ENCODE assay signal across 8 cellular contexts in genomic region chr18:3665780-3666525, GRCh38.
DNase-seq lines count a peak whose midpoint lies in the region; ATAC-seq and FAIRE-seq lines count a peak whose summit lies in the region.

No MANE protein-coding gene starts in this region.

- no peak overlapping the region for H3K14ac ChIP-seq in mesenchymal stem cell (ENCODE audit: low read length in 2 of 2)

- H2BK12ac ChIP-seq in mesenchymal stem cell (ENCODE audit: low read length in 2 of 2) = peak overlapping the region; percentile 0 to 75

- H3K9me3 ChIP-seq in mesenchymal stem cell (ENCODE audit: control insufficient read depth, low read length) = no peaks in the 10 kb centered on the region

- DNase-seq in GDM1 (lab: John Stamatoyannopoulos, UW) (peak; percentile 56), NCI-H774 (lab: John Stamatoyannopoulos, UW) (peak; percentile 79), mesenchymal stem cell (peak; percentile 90)
- DNase-seq in activated CD8-positive, alpha-beta memory T cell treated with anti-CD3 and anti-CD28 coated beads for 24 hours = peak; percentile 87
- peak; percentile 63 for DNase-seq in stimulated activated CD8-positive, alpha-beta memory T cell treated with anti-CD3 and anti-CD28 coated beads, Interleukin-12 subunit alpha, Interleukin-12 subunit beta, amount 100 ng/mL, for 1 hour (ENCODE audit: low read depth)

- WGBS in mesenchymal stem cell = 6% methylated on average over 17 of the region's 20 CpGs

- peak overlapping the region; percentile 37 for H2BK120ac ChIP-seq in mesenchymal stem cell (ENCODE audit: low read depth, low read length)

- H3K79me1 ChIP-seq in mesenchymal stem cell (replicated peaks; ENCODE audit: low read length, poor library complexity, severe bottlenecking) = peaks cover 4% of the 10 kb centered on the region

- peak overlapping the region in 1 of 2 experiments; percentile 34 for H3K4me3 ChIP-seq in mesenchymal stem cell (ENCODE audit: insufficient read depth in 1 of 2, low read depth in 1 of 2, low read length in 2 of 2)

- peak overlapping the region; percentile 89 for H3K27ac ChIP-seq in mesenchymal stem cell (ENCODE audit: low read length, poor library complexity, severe bottlenecking)

- H2BK15ac ChIP-seq in mesenchymal stem cell (ENCODE audit: low read depth, poor library complexity, severe bottlenecking) = peak overlapping the region; percentile 71

- H2BK5ac ChIP-seq in mesenchymal stem cell (ENCODE audit: low read depth, low read length, poor library complexity, severe bottlenecking) = peak overlapping the region; percentile 57

- peaks cover 3 to 8% of the 10 kb centered on the region in 2 experiments for H3K36me3 ChIP-seq in mesenchymal stem cell (ENCODE audit: control insufficient read depth in 1 of 2, insufficient read depth in 2 of 2, low read depth in 1 of 2, low read length in 2 of 2)

- H3K18ac ChIP-seq in mesenchymal stem cell (ENCODE audit: low read depth in 1 of 2, low read length in 2 of 2) = peak overlapping the region; percentile 31 to 90

- H3K4ac ChIP-seq in mesenchymal stem cell (ENCODE audit: low read depth in 1 of 2, low read length in 2 of 2) = peak overlapping the region in 1 of 2 experiments; percentile 68

- H4K8ac ChIP-seq in mesenchymal stem cell (ENCODE audit: low read length) = no peak overlapping the region

- H3K27me3 ChIP-seq in mesenchymal stem cell (ENCODE audit: control insufficient read depth in 1 of 2, insufficient read depth in 1 of 2, low read length in 2 of 2) = no peaks in the 10 kb centered on the region

- H2AFZ ChIP-seq in mesenchymal stem cell (ENCODE audit: low read depth, low read length) = peak overlapping the region; percentile 68

- peaks cover 3% of the 10 kb centered on the region for H3K4me1 ChIP-seq in mesenchymal stem cell (ENCODE audit: control insufficient read depth, insufficient read depth, low read depth, low read length)

- H4K91ac ChIP-seq in mesenchymal stem cell (ENCODE audit: low read length) = peak overlapping the region; percentile 66

- peak; percentile 81 for FAIRE-seq in endometrium (lab: Jason Lieb, UNC)

- peak overlapping the region; percentile 13 for H3K4me2 ChIP-seq in mesenchymal stem cell (ENCODE audit: low read length, poor library complexity, severe bottlenecking)

- no peak overlapping the region for H2AK5ac ChIP-seq in mesenchymal stem cell (ENCODE audit: low read length, severe bottlenecking)

- peak overlapping the region; percentile 72 for H3K9ac ChIP-seq in mesenchymal stem cell (ENCODE audit: low read length)

- H3K23ac ChIP-seq in mesenchymal stem cell (ENCODE audit: low read length in 2 of 2) = no peak overlapping the region

- ATAC-seq in HG03571 (IDR thresholded peaks at IDR 0.05; ENCODE audit: unreplicated experiment) (peak; percentile 58), HG03457 (IDR thresholded peaks at IDR 0.05; ENCODE audit: unreplicated experiment) (no peak)
